Comparison of ENCODE assay signal across 8 cellular contexts in the genomic region with DNA sequence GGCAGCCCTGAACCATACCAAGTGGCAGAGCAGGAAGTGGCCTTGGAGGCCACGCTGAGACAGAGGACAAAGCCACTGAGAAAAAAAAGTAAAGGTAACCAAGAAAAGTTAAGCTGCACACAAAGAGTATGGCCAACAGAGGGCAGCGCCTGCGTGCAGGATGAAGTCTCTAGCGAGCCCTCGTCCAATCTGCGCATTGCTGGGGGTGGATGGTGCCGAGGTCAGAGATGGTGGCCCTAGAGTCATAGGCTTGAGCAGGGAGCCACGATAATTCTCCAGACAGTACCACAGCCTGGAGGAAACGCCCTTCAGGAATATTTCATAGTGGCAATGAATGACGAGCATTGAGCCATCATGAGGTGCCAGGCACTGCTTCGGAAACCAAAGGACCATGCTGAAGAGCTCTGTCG. TPM values are rescaled to one million over a fixed set of nuclear protein-coding genes. Genes with fewer than 3 reads are reported as not detected.
DNase-seq lines count a peak whose midpoint lies in the region; ATAC-seq and TF ChIP-seq lines count a peak whose summit lies in the region.

No MANE protein-coding gene starts in this region.

- no peak for TF ChIP-seq POLR2A in suprapubic skin (IDR thresholded peaks at IDR 0.05)

- H3K27ac ChIP-seq in GM23248 (no peak overlapping the region), lower lobe of right lung (no peak overlapping the region), suprapubic skin (no peak overlapping the region)

- H3K9ac ChIP-seq in GM23248, result no peak overlapping the region

- no peaks in the 10 kb centered on the region for H4K20me1 ChIP-seq in GM23248 (ENCODE audit: insufficient read depth)

- no peaks in the 10 kb centered on the region for H3K9me2 ChIP-seq in GM23248 (ENCODE audit: insufficient read depth)

- H3F3A ChIP-seq in GM23248 (ENCODE audit: insufficient read depth), result no peaks in the 10 kb centered on the region

- no peaks in the 10 kb centered on the region for H3K79me2 ChIP-seq in GM23248 (ENCODE audit: insufficient read depth)

- DNase-seq in Daoy (ENCODE audit: low read depth), result peak; percentile 84
- DNase-seq in GM23248, result peak; percentile 71
- DNase-seq in NCI-H128 (lab: John Stamatoyannopoulos, UW; ENCODE audit: unreplicated experiment), result peak; percentile 9
- DNase-seq in UCSD-AML1 (lab: John Stamatoyannopoulos, UW; ENCODE audit: unreplicated experiment), result peak; percentile 27
- peak; percentile 69 for DNase-seq in dermis blood vessel endothelial cell
- DNase-seq in lower lobe of right lung, result peak; percentile 69
- no peak for DNase-seq in suprapubic skin (ENCODE audit: low spot score in 2 of 2)
- DNase-seq in foreskin melanocyte, result no peak

- H3K27me3 ChIP-seq in GM23248 (replicated peaks; ENCODE audit: insufficient read depth) (no peaks in the 10 kb centered on the region), lower lobe of right lung (ENCODE audit: low read depth) (no peaks in the 10 kb centered on the region), suprapubic skin (no peaks in the 10 kb centered on the region)

- peak; percentile 71 to 73 for ATAC-seq in lower lobe of right lung

- no peak overlapping the region for H2AFZ ChIP-seq in GM23248

- no peak for TF ChIP-seq EP300 in suprapubic skin (IDR thresholded peaks at IDR 0.05)

- in situ Hi-C loops in GM23248 (cut with MboI), result no loop called here

- H3K4me2 ChIP-seq in GM23248 (ENCODE audit: unreplicated experiment), result no peak overlapping the region

- H3K4me3 ChIP-seq in GM23248, result no peak overlapping the region
- H3K4me3 ChIP-seq in lower lobe of right lung, result no peak overlapping the region
- H3K4me3 ChIP-seq in suprapubic skin, result no peak overlapping the region

- H3K4me1 ChIP-seq in GM23248 (ENCODE audit: insufficient read depth) (no peaks in the 10 kb centered on the region), lower lobe of right lung (peaks cover 18% of the 10 kb centered on the region), suprapubic skin (peaks cover 8% of the 10 kb centered on the region)

- H3K9me3 ChIP-seq in GM23248 (ENCODE audit: low read depth) (no peaks in the 10 kb centered on the region), lower lobe of right lung (no peaks in the 10 kb centered on the region), suprapubic skin (no peaks in the 10 kb centered on the region)

- H3K36me3 ChIP-seq in GM23248 (ENCODE audit: low read depth) (no peaks in the 10 kb centered on the region), lower lobe of right lung (no peaks in the 10 kb centered on the region), suprapubic skin (peaks cover 3% of the 10 kb centered on the region)

- intact Hi-C loops in lower lobe of right lung (cut with DNase I), result no loop called here

- TF ChIP-seq CTCF in lower lobe of right lung (IDR thresholded peaks at IDR 0.05) (peak; percentile 65), suprapubic skin (IDR thresholded peaks at IDR 0.05) (peak; percentile 18 to 55)

- 15 to 20% methylated on average over 12 of the region's 12 CpGs for WGBS in GM23248 (ENCODE audit: low coverage in 1 of 2, low lambda C conversion rate in 2 of 2, missing lambda C conversion rate in 2 of 2), 2 experiments
- WGBS in suprapubic skin, result 26% methylated on average over 12 of the region's 12 CpGs

RNA-seq across cellular contexts. Expression of gene ATP6V0E2, which starts 9.7 kb away (rescaled TPM):
- total RNA-seq in Daoy (2014; rRNA removed; shearing (Covaris generic)), result 61.0 and 103 TPM in 2 replicates
- 6.9 and 17.7 TPM in 2 replicates for total RNA-seq in GM23248 (2014; rRNA removed; shearing (Covaris generic))
- 7.7 and 8.0 TPM in 2 replicates for polyA plus RNA-seq in GM23248 (2016; fragmentation: Nextera tagmentation; extraction: Ambion mirVana)
- total RNA-seq in dermis blood vessel endothelial cell, result 12.1 and 31.3 TPM in 2 replicates
- total RNA-seq in lower lobe of right lung, result 17.9 TPM
- 10 to 100 TPM; 15.2 to 41.1 (median 26.8) TPM for total RNA-seq in suprapubic skin

RNA-seq across cellular contexts. Expression of gene ZNF862, which starts 45.3 kb away (rescaled TPM):
- total RNA-seq in Daoy (2014; rRNA removed; shearing (Covaris generic)), result 2.9 and 3.0 TPM in 2 replicates
- 2.9 and 9.7 TPM in 2 replicates for total RNA-seq in GM23248 (2014; rRNA removed; shearing (Covaris generic))
- polyA plus RNA-seq in GM23248 (2016; fragmentation: Nextera tagmentation; extraction: Ambion mirVana), result 3.3 and 3.5 TPM in 2 replicates
- total RNA-seq in dermis blood vessel endothelial cell, result 10.0 and 12.1 TPM in 2 replicates
- total RNA-seq in lower lobe of right lung, result 20.7 TPM
- total RNA-seq in suprapubic skin, result 10 to 100 TPM; 18.4 to 61.1 (median 22.1) TPM

Comparison
In these comparisons a context has a peak if more than half of its experiments do, and no peak if none do; other contexts are left out.
1. DNase-seq: peak in Daoy (single experiment), GM23248 (single experiment), NCI-H128 (single experiment), UCSD-AML1 (single experiment), dermis blood vessel endothelial cell (single experiment) and lower lobe of right lung (single experiment); none in suprapubic skin (0 of 2) and foreskin melanocyte (single experiment).